ENCODE assay signal across 21 cellular contexts in genomic region chr10:103762166-103762565, GRCh38.
"Had no signal": no experiment of that assay in that cellular context is flagged by ENCODE, and none has a peak within 500 bp of the region (broad histone marks: within the 10 kb centered on the region; RNA-seq: fewer than 3 reads in every experiment).

No MANE protein-coding gene starts in this region.

- H3K27ac Mint-ChIP-seq: activated naive CD4-positive, alpha-beta T cell treated with anti-CD3 and anti-CD28 coated beads for 36 hours; WTC11 had no signal

- H3K27me3 ChIP-seq: gastroesophageal sphincter, neural progenitor cell, spleen, upper lobe of left lung had no signal

- DNase-seq: activated CD8-positive, alpha-beta memory T cell treated with anti-CD3 and anti-CD28 coated beads for 24 hours; activated naive CD4-positive, alpha-beta T cell treated with anti-CD3 and anti-CD28 coated beads for 36 hours; activated T-cell treated with anti-CD3 and anti-CD28 coated beads, Interleukin-2, amount 50 U/mL, for 48 hours; amygdala; cerebellar nuclear complex; head of caudate nucleus; naive thymus-derived CD8-positive, alpha-beta T cell; spleen; stimulated activated CD4-positive, alpha-beta T cell treated with anti-CD3 and anti-CD28 coated beads, Interleukin-4, amount 100 ng/mL, for 1 hour; stimulated activated naive CD8-positive, alpha-beta T cell treated with anti-CD3 and anti-CD28 coated beads, Interleukin-15, Interleukin-2, amounts not matched to agents 100 U/mL and 50 U/mL, for 24 hours; T1000 had no signal

- H3K27me3 Mint-ChIP-seq: naive thymus-derived CD8-positive, alpha-beta T cell had no signal

- H3K4me3 ChIP-seq: coronary artery, gastroesophageal sphincter, lung, neural progenitor cell, spleen, upper lobe of left lung had no signal

- H3K36me3 Mint-ChIP-seq: naive thymus-derived CD8-positive, alpha-beta T cell; neural progenitor cell; WTC11 had no signal

- H3K27ac ChIP-seq: coronary artery, neural progenitor cell had no signal

- H2AFZ ChIP-seq: neural progenitor cell had no signal

- H3K36me3 ChIP-seq: gastroesophageal sphincter, neural progenitor cell, upper lobe of left lung had no signal

- H3K4me2 ChIP-seq: neural progenitor cell had no signal

- FAIRE-seq: bronchial epithelial cell, islet of Langerhans had no signal

- H3K9me3 Mint-ChIP-seq: activated naive CD4-positive, alpha-beta T cell treated with anti-CD3 and anti-CD28 coated beads for 36 hours; naive thymus-derived CD8-positive, alpha-beta T cell; neural progenitor cell; T-helper 1 cell treated with Interleukin-12 subunit alpha and Interleukin-12 subunit beta and Interleukin-4 antibody, amounts not matched to agents 30 μg/mL and 1 μg/mL, for 36 hours; WTC11 had no signal

- ATAC-seq: esophagus mucosa; gastroesophageal sphincter; naive thymus-derived CD8-positive, alpha-beta T cell; stimulated activated naive CD8-positive, alpha-beta T cell treated with anti-CD3 and anti-CD28 coated beads, Interleukin-15, Interleukin-2, amounts not matched to agents 100 U/mL and 50 U/mL, for 24 hours; WTC11 had no signal

- H3K4me3 Mint-ChIP-seq: activated naive CD4-positive, alpha-beta T cell treated with anti-CD3 and anti-CD28 coated beads for 36 hours; neural progenitor cell; T-helper 1 cell treated with Interleukin-12 subunit alpha and Interleukin-12 subunit beta and Interleukin-4 antibody, amounts not matched to agents 30 μg/mL and 1 μg/mL, for 36 hours; WTC11 had no signal

- H3K9me3 ChIP-seq: gastroesophageal sphincter, spleen, upper lobe of left lung had no signal

- H3K9ac ChIP-seq: neural progenitor cell had no signal
